In genomic region chr1:165686121-165686970, GRCh38 we compare ENCODE assay signal across 10 cellular contexts. TPM values are rescaled to one million over a fixed set of nuclear protein-coding genes. Genes with fewer than 3 reads are reported as not detected.
DNase-seq lines count a peak whose midpoint lies in the region; ATAC-seq and TF ChIP-seq lines count a peak whose summit lies in the region.
"Had no signal": no experiment of that assay in that cellular context is flagged by ENCODE, and none has a peak within 500 bp of the region (broad histone marks: within the 10 kb centered on the region; RNA-seq: fewer than 3 reads in every experiment).

No MANE protein-coding gene starts in this region.

- ATAC-seq in GM18511 (IDR thresholded peaks at IDR 0.05; ENCODE audit: unreplicated experiment) (peak; percentile 77), HG03103 (IDR thresholded peaks at IDR 0.05; ENCODE audit: low read depth, unreplicated experiment) (peak; percentile 63), lower lobe of right lung (no peak), GM19467 (IDR thresholded peaks at IDR 0.05; ENCODE audit: unreplicated experiment) (no peak)

- H3K27ac Mint-ChIP-seq in activated CD4-positive, alpha-beta memory T cell treated with anti-CD3 and anti-CD28 coated beads for 36 hours = peak overlapping the region; percentile 71

- H3K27ac ChIP-seq in 22Rv1 (no peak overlapping the region), lower lobe of right lung (no peak overlapping the region)

- peaks cover 41% of the 10 kb centered on the region for H3K4me1 Mint-ChIP-seq in activated CD4-positive, alpha-beta memory T cell treated with anti-CD3 and anti-CD28 coated beads for 36 hours (ENCODE audit: low read depth)

- H3K9me3 Mint-ChIP-seq in activated CD4-positive, alpha-beta memory T cell treated with anti-CD3 and anti-CD28 coated beads for 36 hours = peaks cover 8% of the 10 kb centered on the region

- no peaks in the 10 kb centered on the region for H3K27me3 Mint-ChIP-seq in activated CD4-positive, alpha-beta memory T cell treated with anti-CD3 and anti-CD28 coated beads for 36 hours

- TF ChIP-seq CTCF in 22Rv1 (IDR thresholded peaks at IDR 0.05) (peak; percentile 12; the same call in 1 of the 2 replicates), lower lobe of right lung (IDR thresholded peaks at IDR 0.05) (no peak)

- CTCF ChIA-PET in activated CD4-positive, alpha-beta memory T cell treated with anti-CD3 and anti-CD28 coated beads for 36 hours (lab: Charles Lee) = interaction anchor here (0.7 to 2.4 kb wide), 6 partner anchors 11 to 238 kb away, joined by 3 to 15 read pairs (median 4); partner anchors contain the start of genes ALDH9A1 and TMCO1

- H3K4me3 ChIP-seq in lower lobe of right lung = no peak overlapping the region

- peaks cover 49% of the 10 kb centered on the region for H3K36me3 Mint-ChIP-seq in activated CD4-positive, alpha-beta memory T cell treated with anti-CD3 and anti-CD28 coated beads for 36 hours

- H3K9me3 ChIP-seq in lower lobe of right lung = no peaks in the 10 kb centered on the region

- H3K4me3 Mint-ChIP-seq in activated CD4-positive, alpha-beta memory T cell treated with anti-CD3 and anti-CD28 coated beads for 36 hours = no peak overlapping the region

- intact Hi-C loops in activated CD4-positive, alpha-beta memory T cell treated with anti-CD3 and anti-CD28 coated beads for 36 hours (cut with micrococcal nuclease) = loop anchor here (2.0 to 5.0 kb wide), 2 partner anchors 56 to 396 kb away; partner anchors contain the start of gene MGST3
- intact Hi-C loops in lower lobe of right lung (cut with DNase I) = no loop called here

- H3K36me3 ChIP-seq in lower lobe of right lung = peaks cover 29% of the 10 kb centered on the region

- no peaks in the 10 kb centered on the region for H3K27me3 ChIP-seq in lower lobe of right lung (ENCODE audit: low read depth)

- POLR2A ChIA-PET in activated CD4-positive, alpha-beta memory T cell treated with anti-CD3 and anti-CD28 coated beads for 36 hours (lab: Charles Lee) = interaction anchor here (1.4 kb wide), 1 partner anchor 11 kb away, joined by 4 read pairs; no protein-coding TSS in a partner anchor

- DNase-seq in activated CD4-positive, alpha-beta memory T cell treated with anti-CD3 and anti-CD28 coated beads for 36 hours = no peak
- DNase-seq in superior temporal gyrus (ENCODE audit: extremely low spot score) (no peak), lower lobe of right lung (no peak)
- DNase-seq in activated CD8-positive, alpha-beta memory T cell treated with anti-CD3 and anti-CD28 coated beads for 24 hours = no peak
- DNase-seq: NCI-H526, posterior cingulate gyrus had no signal

- H3K4me1 ChIP-seq in lower lobe of right lung = peaks cover 6% of the 10 kb centered on the region

RNA-seq across cellular contexts. Expression of gene ALDH9A1, which starts 12.0 kb away (rescaled TPM):
- total RNA-seq in activated CD4-positive, alpha-beta memory T cell treated with anti-CD3 and anti-CD28 coated beads for 36 hours = 10 to 100 TPM; 34.1 to 43.2 TPM
- 63.0 TPM for total RNA-seq in lower lobe of right lung

RNA-seq across cellular contexts. Expression of gene MGST3, which starts 55.3 kb away (rescaled TPM):
- total RNA-seq in activated CD4-positive, alpha-beta memory T cell treated with anti-CD3 and anti-CD28 coated beads for 36 hours = 10 to 100 TPM; 53.3 to 56.6 TPM
- 216 TPM for total RNA-seq in lower lobe of right lung

Comparison
In these comparisons a context has a peak if more than half of its experiments do, and no peak if none do; other contexts are left out.
1. ATAC-seq: peak in GM18511 (single experiment) and HG03103 (single experiment); none in lower lobe of right lung (0 of 2) and GM19467 (single experiment).